Comparison of ENCODE assay signal across 8 cellular contexts in genomic region chr1:207750901-207751300, GRCh38. TPM values are rescaled to one million over a fixed set of nuclear protein-coding genes. Genes with fewer than 3 reads are reported as not detected.
A peak's percentile ranks its signal among the peaks of the same experiment; 100 is the strongest.
DNase-seq lines count a peak whose midpoint lies in the region; ATAC-seq, FAIRE-seq and TF ChIP-seq lines count a peak whose summit lies in the region.

No MANE protein-coding gene starts in this region.

- H3K9me1 ChIP-seq in keratinocyte (ENCODE audit: control insufficient read depth, extremely low read depth, insufficient read depth, low read length) = no peaks in the 10 kb centered on the region

- no peak for ATAC-seq in omental fat pad (ENCODE audit: low FRiP score)

- peaks cover 40% of the 10 kb centered on the region for H3K79me2 ChIP-seq in keratinocyte (ENCODE audit: control insufficient read depth, insufficient read depth, low read length)

- peak overlapping the region; percentile 88 for H3K27ac Mint-ChIP-seq in T-helper 1 cell treated with Interleukin-12 subunit alpha and Interleukin-12 subunit beta and Interleukin-4 antibody, amounts not matched to agents 30 μg/mL and 1 μg/mL, for 36 hours
- H3K27ac Mint-ChIP-seq in activated CD4-positive, alpha-beta memory T cell treated with anti-CD3 and anti-CD28 coated beads, Interleukin-2, amount 10 ng/mL, durations not matched to agents 7 days and 5 days = peak overlapping the region; percentile 93

- CTCF ChIA-PET in activated CD4-positive, alpha-beta memory T cell treated with anti-CD3 and anti-CD28 coated beads, Interleukin-2, amount 10 ng/mL, durations not matched to agents 7 days and 5 days (lab: Charles Lee) = no interaction called here

- H4K20me1 ChIP-seq in keratinocyte (ENCODE audit: control insufficient read depth, extremely low read depth, insufficient read depth, low read length) = peaks cover 7% of the 10 kb centered on the region

- peaks cover 38% of the 10 kb centered on the region for H3K4me1 Mint-ChIP-seq in T-helper 1 cell treated with Interleukin-12 subunit alpha and Interleukin-12 subunit beta and Interleukin-4 antibody, amounts not matched to agents 30 μg/mL and 1 μg/mL, for 36 hours (ENCODE audit: low read depth)
- H3K4me1 Mint-ChIP-seq in activated CD4-positive, alpha-beta memory T cell treated with anti-CD3 and anti-CD28 coated beads, Interleukin-2, amount 10 ng/mL, durations not matched to agents 7 days and 5 days = peaks cover 58% of the 10 kb centered on the region

- H3K4me1 ChIP-seq in keratinocyte (ENCODE audit: control insufficient read depth, extremely low read depth, insufficient read depth, low read length) (peaks cover 36% of the 10 kb centered on the region), stomach (peaks cover 37 to 71% (median 55%) of the 10 kb centered on the region in 4 donors)

- no peak for TF ChIP-seq POLR2A in stomach (IDR thresholded peaks at IDR 0.05)

- H3K27me3 ChIP-seq in keratinocyte (ENCODE audit: control insufficient read depth, extremely low read depth, insufficient read depth, low read length) = no peaks in the 10 kb centered on the region
- no peaks in the 10 kb centered on the region for H3K27me3 ChIP-seq in stomach

- H2AFZ ChIP-seq in keratinocyte (ENCODE audit: control insufficient read depth, low read length) = peak overlapping the region; percentile 49

- intact Hi-C loops in stomach (cut with DNase I; ENCODE audit: low total_unique reads) = no loop called here

- TF ChIP-seq CTCF in keratinocyte (optimal IDR thresholded peaks at IDR 0.05 in 1 of 3, IDR thresholded peaks at IDR 0.05 in 1 of 3, conservative IDR thresholded peaks at IDR 0.05 in 1 of 3; ENCODE audit: extremely low read depth in 1 of 3, insufficient read depth in 2 of 3, low read length in 3 of 3) (no peak), stomach (IDR thresholded peaks at IDR 0.05) (no peak), omental fat pad (IDR thresholded peaks at IDR 0.05) (no peak)

- TF ChIP-seq EP300 in stomach (IDR thresholded peaks at IDR 0.05) = no peak

- no peak for DNase-seq in T-helper 1 cell
- no peak for DNase-seq in activated CD4-positive, alpha-beta memory T cell treated with anti-CD3 and anti-CD28 coated beads, Interleukin-2, amount 10 ng/mL, durations not matched to agents 7 days and 5 days
- DNase-seq in keratinocyte (ENCODE audit: low read depth, low spot score) = no peak
- DNase-seq in stomach = no peak
- DNase-seq in NCI-H524 treated with DMSO at 0.1 percent for 48 hours (lab: John Stamatoyannopoulos, UW) = no peak
- DNase-seq in SKM-1 treated with dmso at 0.1 percent for 144 hours (lab: John Stamatoyannopoulos, UW; ENCODE audit: unreplicated experiment) = no peak
- no peak for DNase-seq in omental fat pad (ENCODE audit: low spot score)

- POLR2A ChIA-PET in activated CD4-positive, alpha-beta memory T cell treated with anti-CD3 and anti-CD28 coated beads, Interleukin-2, amount 10 ng/mL, durations not matched to agents 7 days and 5 days (lab: Charles Lee) = interaction anchor here (1.1 to 2.3 kb wide), 3 partner anchors 12 to 698 kb away, joined by 3 to 10 read pairs (median 3); partner anchors contain the start of gene PFKFB2

- peak overlapping the region; percentile 98 for H3K4me3 Mint-ChIP-seq in T-helper 1 cell treated with Interleukin-12 subunit alpha and Interleukin-12 subunit beta and Interleukin-4 antibody, amounts not matched to agents 30 μg/mL and 1 μg/mL, for 36 hours
- peak overlapping the region; percentile 100 for H3K4me3 Mint-ChIP-seq in activated CD4-positive, alpha-beta memory T cell treated with anti-CD3 and anti-CD28 coated beads, Interleukin-2, amount 10 ng/mL, durations not matched to agents 7 days and 5 days

- peak overlapping the region; percentile 93 for H3K9ac ChIP-seq in keratinocyte (ENCODE audit: control insufficient read depth, extremely low read depth, insufficient read depth, low read length)

- dilution Hi-C loops in keratinocyte (cut with MboI; ENCODE audit: extremely low pct_ligation_motif_present, low sequenced_read_pairs) = no loop called here

- H3K9me3 Mint-ChIP-seq in T-helper 1 cell treated with Interleukin-12 subunit alpha and Interleukin-12 subunit beta and Interleukin-4 antibody, amounts not matched to agents 30 μg/mL and 1 μg/mL, for 36 hours = no peaks in the 10 kb centered on the region
- no peaks in the 10 kb centered on the region for H3K9me3 Mint-ChIP-seq in activated CD4-positive, alpha-beta memory T cell treated with anti-CD3 and anti-CD28 coated beads, Interleukin-2, amount 10 ng/mL, durations not matched to agents 7 days and 5 days

- no peaks in the 10 kb centered on the region for H3K27me3 Mint-ChIP-seq in T-helper 1 cell treated with Interleukin-12 subunit alpha and Interleukin-12 subunit beta and Interleukin-4 antibody, amounts not matched to agents 30 μg/mL and 1 μg/mL, for 36 hours (ENCODE audit: low read depth)
- H3K27me3 Mint-ChIP-seq in activated CD4-positive, alpha-beta memory T cell treated with anti-CD3 and anti-CD28 coated beads, Interleukin-2, amount 10 ng/mL, durations not matched to agents 7 days and 5 days = no peaks in the 10 kb centered on the region

- H3K9me3 ChIP-seq in keratinocyte (ENCODE audit: control insufficient read depth, low read depth, low read length) (no peaks in the 10 kb centered on the region), stomach (no peaks in the 10 kb centered on the region)

- peak; percentile 41 for FAIRE-seq in keratinocyte (lab: Jason Lieb, UNC)

- peak overlapping the region; percentile 95 for H3K4me2 ChIP-seq in keratinocyte (ENCODE audit: control insufficient read depth, extremely low read depth, insufficient read depth, low read depth, low read length)

- H3K4me3 ChIP-seq in keratinocyte (ENCODE audit: control insufficient read depth in 2 of 3, extremely low read depth in 1 of 3, insufficient read depth in 2 of 3, low read depth in 1 of 3, low read length in 3 of 3) = peak overlapping the region; percentile 61 to 94 (median 90)
- peak overlapping the region; percentile 67 to 93 (median 82) for H3K4me3 ChIP-seq in stomach

- peak overlapping the region; percentile 87 for H3K27ac ChIP-seq in keratinocyte (ENCODE audit: control insufficient read depth, insufficient read depth, low read length)
- peak overlapping the region; percentile 81 to 96 (median 94) for H3K27ac ChIP-seq in stomach

- 24 to 44% (median 37%) methylated on average over 5 of the region's 5 CpGs for WGBS in stomach, 5 donors

- peaks cover 3% of the 10 kb centered on the region for H3K36me3 Mint-ChIP-seq in T-helper 1 cell treated with Interleukin-12 subunit alpha and Interleukin-12 subunit beta and Interleukin-4 antibody, amounts not matched to agents 30 μg/mL and 1 μg/mL, for 36 hours (ENCODE audit: low read depth)
- H3K36me3 Mint-ChIP-seq in activated CD4-positive, alpha-beta memory T cell treated with anti-CD3 and anti-CD28 coated beads, Interleukin-2, amount 10 ng/mL, durations not matched to agents 7 days and 5 days (ENCODE audit: low read depth) = peaks cover 6% of the 10 kb centered on the region

- H3K36me3 ChIP-seq in keratinocyte (ENCODE audit: control insufficient read depth in 2 of 2, extremely low read depth in 1 of 2, insufficient read depth in 2 of 2, low read length in 2 of 2) = no peaks in the 10 kb centered on the region
- H3K36me3 ChIP-seq in stomach = no peaks in the 10 kb centered on the region

RNA-seq across cellular contexts. Expression of gene CD46, which starts 1.0 kb away (rescaled TPM):
- total RNA-seq in activated CD4-positive, alpha-beta memory T cell treated with anti-CD3 and anti-CD28 coated beads, Interleukin-2, amount 10 ng/mL, durations not matched to agents 7 days and 5 days = 100 to 1,000 TPM; 140 to 145 TPM
- 121 to 298 TPM (median 215 TPM) in 3 replicates for polyA plus RNA-seq in keratinocyte
- 29.9 TPM for polyA plus RNA-seq in keratinocyte (2011; ENCODE audit: low read depth)
- polyA plus RNA-seq in keratinocyte (2011; cell fraction: cytosol; rRNA removed) = 29.2 and 66.0 TPM in 2 replicates
- 343 and 455 TPM in 2 replicates for polyA plus RNA-seq in keratinocyte (2011; cell fraction: nucleus; rRNA removed)
- polyA plus RNA-seq in keratinocyte (2012; ENCODE audit: low replicate concordance) = 76.8 and 89.3 TPM in 2 replicates
- polyA minus RNA-seq in keratinocyte = 25.5 to 97.5 TPM (median 66.4 TPM) in 3 replicates
- polyA minus RNA-seq in keratinocyte (2011; cell fraction: cytosol; rRNA and poly(A)+ RNA removed) = 54.7 TPM
- polyA minus RNA-seq in keratinocyte (2011; cell fraction: nucleus; rRNA and poly(A)+ RNA removed) = 159 and 277 TPM in 2 replicates
- total RNA-seq in stomach = 100 to 1,000 TPM in 3 of 5 donors, 10 to 100 TPM in 2; 31.5 to 424 (median 102) TPM
- 100 to 1,000 TPM in 1 of 3 donors, 10 to 100 TPM in 2; 25.2 to 104 (median 69.3) TPM for polyA plus RNA-seq in stomach
- total RNA-seq in omental fat pad = 100 to 1,000 TPM; 153 to 197 (median 174) TPM
